ENCODE assay signal across 25 cellular contexts in genomic region chr14:100769035-100769939, GRCh38. TPM values are rescaled to one million over a fixed set of nuclear protein-coding genes. Genes with fewer than 3 reads are reported as not detected.
"Had no signal": no experiment of that assay in that cellular context is flagged by ENCODE, and none has a peak within 500 bp of the region (broad histone marks: within the 10 kb centered on the region; RNA-seq: fewer than 3 reads in every experiment).

No MANE protein-coding gene starts in this region.

- FAIRE-seq: astrocyte had no signal

- H3K27ac ChIP-seq: breast epithelium, esophagus squamous epithelium, left ventricle myocardium inferior, ovary had no signal

- ATAC-seq: activated naive CD4-positive, alpha-beta T cell treated with anti-CD3 and anti-CD28 coated beads, Interleukin-2, amount 50 U/mL, for 72 hours; activated T-cell treated with anti-CD3 and anti-CD28 coated beads, Interleukin-2, amount 50 U/mL, for 72 hours; mucosa of descending colon had no signal

- DNase-seq: activated CD4-positive, alpha-beta T cell treated with anti-CD3 and anti-CD28 coated beads, Interleukin-2, amount 10 ng/mL, durations not matched to agents 24 days and 14 days; activated gamma-delta T cell treated with Interleukin-2 at 50 U/mL for 16 hours; activated T-cell treated with anti-CD3 and anti-CD28 coated beads, Interleukin-2, amount 50 U/mL, for 72 hours; cerebellar nuclear complex; cortex of kidney; effector memory CD4-positive, alpha-beta T cell; esophagus squamous epithelium; hypothalamus; left ventricle myocardium inferior; mucosa of descending colon; naive B cell; ovary; stimulated activated CD4-positive, alpha-beta T cell treated with anti-CD3 and anti-CD28 coated beads, Interleukin-12 subunit alpha, Interleukin-12 subunit beta, amount 100 ng/mL, for 4 hours; stimulated activated CD4-positive, alpha-beta T cell treated with anti-CD3 and anti-CD28 coated beads, Interleukin-1b, Interleukin-23, amount 100 ng/mL, for 48 hours; stimulated activated CD8-positive, alpha-beta memory T cell treated with anti-CD3 and anti-CD28 coated beads, Interleukin-4, amount 100 ng/mL, for 48 hours; stimulated activated naive CD4-positive, alpha-beta T cell; T1000 had no signal

- H3K36me3 ChIP-seq: adrenal gland, breast epithelium, esophagus squamous epithelium, left ventricle myocardium inferior, ovary had no signal

- H3K9me3 ChIP-seq: adrenal gland, mucosa of descending colon, ovary had no signal

- H3K4me1 ChIP-seq: adrenal gland, breast epithelium, esophagus squamous epithelium, left ventricle myocardium inferior had no signal

- H3K4me3 ChIP-seq: adrenal gland, breast epithelium, esophagus squamous epithelium, left ventricle myocardium inferior, mucosa of descending colon, ovary had no signal

- H3K27me3 ChIP-seq: adrenal gland, ovary had no signal

RNA-seq across cellular contexts. Expression of gene DLK1, which starts 42.6 kb away (rescaled TPM):
- total RNA-seq: activated CD4-positive, alpha-beta T cell treated with anti-CD3 and anti-CD28 coated beads, Interleukin-2, amount 10 ng/mL, durations not matched to agents 24 days and 14 days; activated naive CD4-positive, alpha-beta T cell treated with anti-CD3 and anti-CD28 coated beads, Interleukin-2, amount 50 U/mL, for 72 hours; activated T-cell treated with anti-CD3 and anti-CD28 coated beads, Interleukin-2, amount 50 U/mL, for 72 hours; esophagus squamous epithelium; glomerular endothelial cell; kidney epithelial cell; pulmonary artery endothelial cell; T-helper 1 cell treated with Interleukin-12 subunit alpha and Interleukin-12 subunit beta and Interleukin-4 antibody, amounts not matched to agents 30 ng/mL and 1 ng/mL, for 36 hours had no signal

RNA-seq across cellular contexts. Expression of gene MEG3, which starts 56.6 kb away (rescaled TPM):
- total RNA-seq: activated CD4-positive, alpha-beta T cell treated with anti-CD3 and anti-CD28 coated beads, Interleukin-2, amount 10 ng/mL, durations not matched to agents 24 days and 14 days; activated naive CD4-positive, alpha-beta T cell treated with anti-CD3 and anti-CD28 coated beads, Interleukin-2, amount 50 U/mL, for 72 hours; activated T-cell treated with anti-CD3 and anti-CD28 coated beads, Interleukin-2, amount 50 U/mL, for 72 hours; astrocyte; T-helper 1 cell treated with Interleukin-12 subunit alpha and Interleukin-12 subunit beta and Interleukin-4 antibody, amounts not matched to agents 30 ng/mL and 1 ng/mL, for 36 hours had no signal
